8 cellular contexts compared by ENCODE assay signal in the genomic region with DNA sequence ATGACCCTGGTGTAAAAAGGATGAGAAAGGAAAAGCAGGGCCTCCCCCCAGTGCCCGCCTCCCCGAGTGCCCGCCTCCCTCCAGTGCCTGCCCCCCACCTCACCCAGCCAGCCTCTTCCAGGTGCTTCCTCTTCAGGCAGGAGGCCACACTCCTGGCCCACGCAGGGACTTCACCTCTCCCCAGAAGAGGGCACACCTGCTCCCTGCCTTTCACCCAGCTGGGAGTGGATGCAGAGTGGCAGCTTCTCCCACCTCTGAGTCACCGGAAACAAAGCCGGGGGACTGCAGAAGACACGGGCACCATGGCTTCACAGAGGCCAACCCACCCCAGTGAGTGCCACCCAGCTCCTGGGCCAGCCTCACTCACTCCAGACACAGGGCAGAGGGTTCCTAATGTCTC. TPM values are rescaled to one million over a fixed set of nuclear protein-coding genes. Genes with fewer than 3 reads are reported as not detected.
DNase-seq lines count a peak whose midpoint lies in the region; ATAC-seq and TF ChIP-seq lines count a peak whose summit lies in the region.

No MANE protein-coding gene starts in this region.

- H2AFZ ChIP-seq in OCI-LY3 (ENCODE audit: low read depth, low read length) (no peak overlapping the region), parathyroid adenoma (no peak overlapping the region)

- H3K4me1 ChIP-seq in OCI-LY3 (ENCODE audit: low read length): no peaks in the 10 kb centered on the region
- H3K4me1 ChIP-seq in parathyroid adenoma: peaks cover 6% of the 10 kb centered on the region

- H3K4me2 ChIP-seq in OCI-LY3 (ENCODE audit: low read length) (no peak overlapping the region), parathyroid adenoma (ENCODE audit: low read length) (no peak overlapping the region)

- no peaks in the 10 kb centered on the region for H3K27me3 Mint-ChIP-seq in activated naive CD8-positive, alpha-beta T cell

- peaks cover 4% of the 10 kb centered on the region for H3K36me3 Mint-ChIP-seq in activated naive CD8-positive, alpha-beta T cell

- H3K27ac ChIP-seq in OCI-LY3 (ENCODE audit: low read length): no peak overlapping the region
- no peak overlapping the region for H3K27ac ChIP-seq in parathyroid adenoma

- H3K9ac ChIP-seq in OCI-LY3 (ENCODE audit: low read length): no peak overlapping the region
- no peak overlapping the region for H3K9ac ChIP-seq in parathyroid adenoma

- ATAC-seq in GM21423 (IDR thresholded peaks at IDR 0.05; ENCODE audit: unreplicated experiment) (no peak), HG02571 (IDR thresholded peaks at IDR 0.05; ENCODE audit: unreplicated experiment) (no peak)

- TF ChIP-seq CTCF in GM12864 (IDR thresholded peaks at IDR 0.05; ENCODE audit: low read depth, low read length, missing control alignments) (peak; percentile 18), OCI-LY3 (IDR thresholded peaks at IDR 0.05; ENCODE audit: low read depth, low read length) (0 out of 2 replicates have a peak, but pooled peaks have one; percentile 11), parathyroid adenoma (IDR thresholded peaks at IDR 0.05) (peak; percentile 36)

- H3K9me3 Mint-ChIP-seq in activated naive CD8-positive, alpha-beta T cell (ENCODE audit: low read depth): no peaks in the 10 kb centered on the region

- H3K4me1 Mint-ChIP-seq in activated naive CD8-positive, alpha-beta T cell (ENCODE audit: low read depth): peaks cover 43% of the 10 kb centered on the region

- no peaks in the 10 kb centered on the region for H3K79me2 ChIP-seq in OCI-LY3 (ENCODE audit: low read length)
- H3K79me2 ChIP-seq in parathyroid adenoma: peaks cover 62% of the 10 kb centered on the region

- no peak overlapping the region for H3K4me3 ChIP-seq in GM12864 (ENCODE audit: low read depth, low read length)
- H3K4me3 ChIP-seq in OCI-LY3 (ENCODE audit: low read length): no peak overlapping the region
- no peak overlapping the region for H3K4me3 ChIP-seq in parathyroid adenoma (ENCODE audit: low read depth, low read length)

- H3K4me3 Mint-ChIP-seq in activated naive CD8-positive, alpha-beta T cell: no peak overlapping the region

- H3K27ac Mint-ChIP-seq in activated naive CD8-positive, alpha-beta T cell: peak overlapping the region; percentile 46

- H3K36me3 ChIP-seq in OCI-LY3 (replicated peaks; ENCODE audit: low read depth, low read length) (no peaks in the 10 kb centered on the region), parathyroid adenoma (ENCODE audit: control insufficient read depth, insufficient read depth, low read length) (no peaks in the 10 kb centered on the region)

- H3K27me3 ChIP-seq in OCI-LY3 (ENCODE audit: low read depth, low read length): no peaks in the 10 kb centered on the region
- no peaks in the 10 kb centered on the region for H3K27me3 ChIP-seq in parathyroid adenoma (ENCODE audit: control insufficient read depth, insufficient read depth, low read length)

- H3K9me3 ChIP-seq in OCI-LY3 (ENCODE audit: insufficient read depth, low read length) (no peaks in the 10 kb centered on the region), parathyroid adenoma (ENCODE audit: control insufficient read depth, low read length) (no peaks in the 10 kb centered on the region)

- DNase-seq in GM12864 (ENCODE audit: low read depth) (no peak), mucosa of gallbladder (ENCODE audit: low spot score) (no peak), NCI-H1436 (lab: John Stamatoyannopoulos, UW) (no peak)

- H4K20me1 ChIP-seq in OCI-LY3 (ENCODE audit: insufficient read depth, low read length): no peaks in the 10 kb centered on the region

RNA-seq across cellular contexts. Expression of gene CPT1A, which starts 16.1 kb away (rescaled TPM):
- 102 TPM for total RNA-seq in mucosa of gallbladder
